Comparison of ENCODE assay signal across 18 cellular contexts in genomic region chr4:8832130-8832930, GRCh38. TPM values are rescaled to one million over a fixed set of nuclear protein-coding genes. Genes with fewer than 3 reads are reported as not detected.
DNase-seq lines count a peak whose midpoint lies in the region; ATAC-seq and TF ChIP-seq lines count a peak whose summit lies in the region.
"Had no signal": no experiment of that assay in that cellular context is flagged by ENCODE, and none has a peak within 500 bp of the region (broad histone marks: within the 10 kb centered on the region; RNA-seq: fewer than 3 reads in every experiment).

No MANE protein-coding gene starts in this region.

- 78 to 79% methylated on average over 18 of the region's 18 CpGs for WGBS in sigmoid colon, 2 donors

- DNase-seq in NCI-H2196 (lab: John Stamatoyannopoulos, UW; ENCODE audit: unreplicated experiment) = peak; percentile 12
- no peak for DNase-seq in NCI-H2196 treated with DMSO at 0.1 percent for 48 hours (lab: John Stamatoyannopoulos, UW; ENCODE audit: unreplicated experiment)
- peak; percentile 92 for DNase-seq in NCI-H2171 treated with DMSO at 0.1 percent for 48 hours (lab: John Stamatoyannopoulos, UW)
- peak; percentile 11 for DNase-seq in fibroblast of pulmonary artery (ENCODE audit: low read depth)
- peak; percentile 40 for DNase-seq in sigmoid colon
- no peak for DNase-seq in GM19238 (ENCODE audit: insufficient read length, low spot score)
- DNase-seq in NCI-H146 treated with DMSO at 0.1 percent for 48 hours (lab: John Stamatoyannopoulos, UW; ENCODE audit: unreplicated experiment) = no peak
- DNase-seq: activated CD4-positive, alpha-beta T cell treated with anti-CD3 and anti-CD28 coated beads for 36 hours; DND-41; left ventricle myocardium superior; NCI-H1092; spleen had no signal

- intact Hi-C loops in sigmoid colon (cut with DNase I) = no loop called here

- H3K27me3 ChIP-seq in sigmoid colon = peaks cover 0 to 7% (median 0%) of the 10 kb centered on the region in 3 donors
- H3K27me3 ChIP-seq: body of pancreas, pancreas had no signal

- H3K27ac ChIP-seq in sigmoid colon = no peak overlapping the region
- H3K27ac ChIP-seq: body of pancreas, pancreas, spleen had no signal

- no peaks in the 10 kb centered on the region for H3K36me3 ChIP-seq in sigmoid colon
- H3K36me3 ChIP-seq: pancreas, spleen had no signal

- H3K4me3 ChIP-seq in fibroblast of pulmonary artery (replicated peaks; ENCODE audit: low read depth, low read length) (no peak overlapping the region), sigmoid colon (no peak overlapping the region)
- H3K4me3 ChIP-seq: body of pancreas, pancreas, spleen had no signal

- no peaks in the 10 kb centered on the region for H3K4me1 ChIP-seq in sigmoid colon
- H3K4me1 ChIP-seq: body of pancreas, pancreas, spleen had no signal

- H3K9me3 ChIP-seq in sigmoid colon = no peaks in the 10 kb centered on the region
- H3K9me3 ChIP-seq: body of pancreas, pancreas had no signal

- TF ChIP-seq CTCF in fibroblast of pulmonary artery (IDR thresholded peaks at IDR 0.05; ENCODE audit: low read length, missing control alignments) = no peak
- no peak for TF ChIP-seq CTCF in sigmoid colon (IDR thresholded peaks at IDR 0.05)

- no peak for ATAC-seq in HG03280 (IDR thresholded peaks at IDR 0.05; ENCODE audit: unreplicated experiment)
- ATAC-seq: activated CD4-positive, alpha-beta T cell treated with anti-CD3 and anti-CD28 coated beads for 36 hours; body of pancreas; left ventricle myocardium superior; pancreas; stimulated activated effector memory CD8-positive, alpha-beta T cell treated with anti-CD3 and anti-CD28 coated beads, Interleukin-12 subunit alpha, Interleukin-12 subunit beta, amount 100 ng/mL, for 72 hours had no signal

- no peak for TF ChIP-seq POLR2A in sigmoid colon (IDR thresholded peaks at IDR 0.05)

- no peak for TF ChIP-seq EP300 in sigmoid colon (IDR thresholded peaks at IDR 0.05)

RNA-seq across cellular contexts. Expression of gene HMX1, which starts 39.3 kb away (rescaled TPM):
- 1 to 10 TPM in 2 of 4 donors, not detected in 2; 1.1 to 1.7 TPM for total RNA-seq in sigmoid colon
- polyA plus RNA-seq in sigmoid colon = not detected
- total RNA-seq: activated CD4-positive, alpha-beta T cell treated with anti-CD3 and anti-CD28 coated beads for 36 hours; body of pancreas; fibroblast of lung; left ventricle myocardium superior; pancreas; spleen had no signal
- polyA plus RNA-seq: fibroblast of lung, pancreas, spleen, urinary bladder had no signal

Comparison
In these comparisons a context has a peak if more than half of its experiments do, and no peak if none do; other contexts are left out.
1. DNase-seq: peak in NCI-H2196 (single experiment), NCI-H2171 treated with DMSO at 0.1 percent for 48 hours (single experiment), fibroblast of pulmonary artery (single experiment) and sigmoid colon (single experiment); none in NCI-H2196 treated with DMSO at 0.1 percent for 48 hours (single experiment), GM19238 (single experiment) and NCI-H146 treated with DMSO at 0.1 percent for 48 hours (single experiment).